Comparison of ENCODE assay signal across 8 cellular contexts in the genomic region with DNA sequence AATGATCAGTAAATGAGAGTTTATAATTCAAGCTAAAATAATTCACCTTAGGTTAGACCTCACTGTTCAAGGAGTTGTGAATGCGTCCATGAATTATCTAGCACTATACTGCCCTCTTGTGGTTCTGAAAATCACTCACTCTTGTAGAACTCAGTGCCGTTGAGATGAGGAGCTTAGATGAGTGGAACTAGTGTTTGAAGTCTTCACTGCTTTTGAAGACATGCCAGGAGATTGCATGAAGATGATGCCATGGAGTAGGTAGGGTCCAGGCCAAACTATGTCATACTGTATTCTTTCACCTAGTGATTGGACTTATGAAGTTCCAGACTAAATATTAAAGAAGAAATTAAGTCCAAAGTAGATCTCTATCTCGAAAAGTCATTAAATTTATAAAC.
DNase-seq lines count a peak whose midpoint lies in the region; ATAC-seq and TF ChIP-seq lines count a peak whose summit lies in the region.

No MANE protein-coding gene starts in this region.

- TF ChIP-seq CTCF in GM13976 (IDR thresholded peaks at IDR 0.05; ENCODE audit: borderline replicate concordance, control extremely low read depth, extremely low read depth, insufficient read depth, missing control alignments) = peak; percentile 62

- ATAC-seq in HG02852 (IDR thresholded peaks at IDR 0.05; ENCODE audit: unreplicated experiment) (peak; percentile 67), SK-N-SH treated with all-trans-retinoic acid at 6 μM for 48 hours (peak; percentile 94)

- H3K9me3 ChIP-seq in mucosa of stomach (ENCODE audit: control insufficient read depth, low read length) = no peaks in the 10 kb centered on the region

- in situ Hi-C loops in GM13976 (cut with MboI; ENCODE audit: low sequenced_read_pairs, unreplicated experiment) = loop anchor here (10.0 kb wide), 1 partner anchor 420 kb away; no protein-coding TSS in a partner anchor

- no peaks in the 10 kb centered on the region for H3K36me3 ChIP-seq in mucosa of stomach (ENCODE audit: control insufficient read depth, insufficient read depth, low read length)

- DNase-seq in Ammon's horn (ENCODE audit: low spot score) (peak; percentile 92), GM13976 (ENCODE audit: low spot score) (peak; percentile 61), NCI-H128 (lab: John Stamatoyannopoulos, UW; ENCODE audit: unreplicated experiment) (peak; percentile 29), epidermal melanocyte (ENCODE audit: insufficient read length, low spot score) (peak; percentile 70), T-helper 9 cell (no peak)

- H3K9ac ChIP-seq in mucosa of stomach (ENCODE audit: low read length) = peak overlapping the region; percentile 12

- peaks cover 22% of the 10 kb centered on the region for H3K4me1 ChIP-seq in mucosa of stomach (ENCODE audit: control insufficient read depth, insufficient read depth, low read length)

- no peak overlapping the region for H3K4me3 ChIP-seq in mucosa of stomach (ENCODE audit: low read length)

- no peaks in the 10 kb centered on the region for H3K27me3 ChIP-seq in mucosa of stomach (ENCODE audit: control insufficient read depth, insufficient read depth, low read length)

TF ChIP-seq in SK-N-SH treated with all-trans-retinoic acid at 6 μM for 48 hours, 23 proteins besides CTCF, POLR2A, EP300 and RAD21:
- no peak for TF ChIP-seq ZNF70 (CRISPR knock-in tag; IDR thresholded peaks at IDR 0.05)
TF ChIP-seq in SK-N-SH treated with all-trans-retinoic acid at 6 μM for 48 hours: peak in this region for 0.
